11 cellular contexts compared by ENCODE assay signal in the genomic region with DNA sequence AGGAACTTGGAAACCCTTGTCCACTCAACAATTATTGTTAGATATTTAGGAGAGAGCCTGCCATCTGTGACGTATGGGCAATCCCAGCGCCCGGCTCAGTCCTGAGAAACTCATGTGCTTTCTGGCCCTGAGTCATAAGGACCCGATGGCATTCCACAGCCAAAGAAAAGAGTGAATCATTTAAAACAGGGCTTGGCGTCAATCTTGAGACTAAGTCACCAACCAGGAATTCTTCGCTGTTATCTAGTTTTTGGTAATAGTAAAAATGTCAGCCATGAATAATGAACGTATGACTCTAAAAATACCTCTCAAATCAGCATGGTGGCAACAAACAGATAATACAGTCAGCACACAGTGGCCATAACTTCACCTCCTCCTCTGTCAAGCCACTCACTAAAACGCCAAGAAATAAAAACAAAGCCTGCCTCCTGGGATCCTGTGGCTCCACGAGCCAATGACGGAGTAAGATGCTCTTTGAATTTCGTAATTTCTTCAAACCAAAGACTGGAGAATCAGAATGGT.
DNase-seq lines count a peak whose midpoint lies in the region; ATAC-seq, FAIRE-seq and TF ChIP-seq lines count a peak whose summit lies in the region.
"Had no signal": no experiment of that assay in that cellular context is flagged by ENCODE, and none has a peak within 500 bp of the region (broad histone marks: within the 10 kb centered on the region; RNA-seq: fewer than 3 reads in every experiment).

No MANE protein-coding gene starts in this region.

- no peak for TF ChIP-seq CTCF in MCF 10A (IDR thresholded peaks at IDR 0.05; ENCODE audit: unreplicated experiment)
- no peak for TF ChIP-seq CTCF in kidney (IDR thresholded peaks at IDR 0.05; ENCODE audit: borderline replicate concordance, extremely low read depth, insufficient read depth)
- TF ChIP-seq CTCF in type B pancreatic cell (conservative IDR thresholded peaks at IDR 0.05): no peak
- no peak for TF ChIP-seq CTCF in natural killer cell (IDR thresholded peaks at IDR 0.05)

- DNase-seq in HK-2 (ENCODE audit: unreplicated experiment) (peak; percentile 91), MCF 10A (ENCODE audit: unreplicated experiment) (peak; percentile 94), kidney (peak; percentile 89), type B pancreatic cell (ENCODE audit: extremely low spot score, unreplicated experiment) (no peak), natural killer cell (no peak), activated gamma-delta T cell (lab: John Stamatoyannopoulos, UW) (no peak)
- DNase-seq: central memory CD4-positive, alpha-beta T cell; NCI-H2029 treated with DMSO at 0.1 percent for 48 hours had no signal

- no peaks in the 10 kb centered on the region for H3K36me3 ChIP-seq in kidney (ENCODE audit: control insufficient read depth in 1 of 2, insufficient read depth in 2 of 2, low read length in 2 of 2)

- CTCF ChIA-PET in MCF 10A (lab: Yijun Ruan, JAX): interaction anchor here (0.6 kb wide), 2 partner anchors 22 to 554 kb away, joined by 3 to 4 read pairs; no protein-coding TSS in a partner anchor

- BruUV-seq in MCF 10A (replicated peaks; lab: Mats Ljungman, UMichigan): no TSS peak

- H3K9me3 ChIP-seq in kidney (ENCODE audit: control insufficient read depth in 1 of 2, low read length in 2 of 2): peaks cover 0 to 6% of the 10 kb centered on the region in 2 donors

- H3K27ac Mint-ChIP-seq in MCF 10A (ENCODE audit: low read depth, unreplicated experiment) (peak overlapping the region; percentile 85), type B pancreatic cell (peak overlapping the region; percentile 49), natural killer cell (no peak overlapping the region)
- H3K27ac Mint-ChIP-seq in activated T-helper 17 cell treated with anti-CD3 and anti-CD28 coated beads, Interleukin-2, amount 50 U/mL, for 72 hours: no peak overlapping the region

- no peaks in the 10 kb centered on the region for H3K4me1 ChIP-seq in kidney (ENCODE audit: control insufficient read depth in 1 of 2, insufficient read depth in 1 of 2, low read depth in 1 of 2, low read length in 2 of 2)

- FAIRE-seq in kidney (lab: Jason Lieb, UNC): no peak
- FAIRE-seq: GM12892 had no signal

- H3K9ac ChIP-seq in kidney (ENCODE audit: low read length in 2 of 2): no peak overlapping the region

- H3K4me1 Mint-ChIP-seq in MCF 10A (ENCODE audit: insufficient read depth, unreplicated experiment) (peaks cover 15% of the 10 kb centered on the region), type B pancreatic cell (ENCODE audit: unreplicated experiment) (peaks cover 6% of the 10 kb centered on the region), natural killer cell (no peaks in the 10 kb centered on the region)
- peaks cover 10% of the 10 kb centered on the region for H3K4me1 Mint-ChIP-seq in activated T-helper 17 cell treated with anti-CD3 and anti-CD28 coated beads, Interleukin-2, amount 50 U/mL, for 72 hours

- POLR2A ChIA-PET in MCF 10A (lab: Yijun Ruan, JAX): no interaction called here

- H3K27me3 Mint-ChIP-seq in MCF 10A (ENCODE audit: insufficient read depth, unreplicated experiment) (no peaks in the 10 kb centered on the region), type B pancreatic cell (no peaks in the 10 kb centered on the region), natural killer cell (ENCODE audit: low read depth in 2 of 2) (no peaks in the 10 kb centered on the region)
- H3K27me3 Mint-ChIP-seq in activated T-helper 17 cell treated with anti-CD3 and anti-CD28 coated beads, Interleukin-2, amount 50 U/mL, for 72 hours: no peaks in the 10 kb centered on the region

- H3K36me3 Mint-ChIP-seq in MCF 10A (ENCODE audit: insufficient read depth, unreplicated experiment) (no peaks in the 10 kb centered on the region), type B pancreatic cell (no peaks in the 10 kb centered on the region), natural killer cell (no peaks in the 10 kb centered on the region)
- H3K36me3 Mint-ChIP-seq in activated T-helper 17 cell treated with anti-CD3 and anti-CD28 coated beads, Interleukin-2, amount 50 U/mL, for 72 hours (ENCODE audit: low read depth): no peaks in the 10 kb centered on the region

- H3K4me3 ChIP-seq in kidney (ENCODE audit: low read length in 2 of 2): no peak overlapping the region

- intact Hi-C loops in MCF 10A (cut with micrococcal nuclease): loop anchor here (2.0 kb wide), 1 partner anchor 49 kb away; no protein-coding TSS in a partner anchor
- intact Hi-C loops in kidney (cut with DNase I): no loop called here
- intact Hi-C loops in natural killer cell (cut with micrococcal nuclease): no loop called here

- ATAC-seq in HG03439 (IDR thresholded peaks at IDR 0.05; ENCODE audit: unreplicated experiment) (no peak), natural killer cell (no peak)
- ATAC-seq in activated T-helper 17 cell treated with anti-CD3 and anti-CD28 coated beads, Interleukin-2, amount 50 U/mL, for 72 hours (replicated peaks): no peak

- H3K27ac ChIP-seq in kidney (ENCODE audit: low read depth in 2 of 2, low read length in 2 of 2): no peak overlapping the region

- H3K4me3 Mint-ChIP-seq in MCF 10A (ENCODE audit: unreplicated experiment): peak overlapping the region; percentile 47
- H3K4me3 Mint-ChIP-seq in type B pancreatic cell: no peak overlapping the region
- H3K4me3 Mint-ChIP-seq in natural killer cell: no peak overlapping the region
- no peak overlapping the region for H3K4me3 Mint-ChIP-seq in activated T-helper 17 cell treated with anti-CD3 and anti-CD28 coated beads, Interleukin-2, amount 50 U/mL, for 72 hours

- H3K9me3 Mint-ChIP-seq in MCF 10A (ENCODE audit: unreplicated experiment) (peaks cover 13% of the 10 kb centered on the region), type B pancreatic cell (peaks cover 14% of the 10 kb centered on the region), natural killer cell (peaks cover 0 to 11% of the 10 kb centered on the region in 2 donors)
- peaks cover 6% of the 10 kb centered on the region for H3K9me3 Mint-ChIP-seq in activated T-helper 17 cell treated with anti-CD3 and anti-CD28 coated beads, Interleukin-2, amount 50 U/mL, for 72 hours

Comparison
In these comparisons a context has a peak if more than half of its experiments do, and no peak if none do; other contexts are left out.
1. DNase-seq: peak in HK-2 (single experiment), MCF 10A (single experiment) and kidney (single experiment); none in type B pancreatic cell (single experiment), natural killer cell (single experiment) and activated gamma-delta T cell (single experiment).
2. H3K27ac Mint-ChIP-seq: peak in MCF 10A (single experiment) and type B pancreatic cell (single experiment); none in natural killer cell (0 of 2) and activated T-helper 17 cell treated with anti-CD3 and anti-CD28 coated beads, Interleukin-2, amount 50 U/mL, for 72 hours (single experiment).